ENCODE assay signal across 6 cellular contexts in genomic region chr17:18468468-18469171, GRCh38. TPM values are rescaled to one million over a fixed set of nuclear protein-coding genes. Genes with fewer than 3 reads are reported as not detected.
"Had no signal": no experiment of that assay in that cellular context is flagged by ENCODE, and none has a peak within 500 bp of the region (broad histone marks: within the 10 kb centered on the region; RNA-seq: fewer than 3 reads in every experiment).

No MANE protein-coding gene starts in this region.

RNA-seq across cellular contexts. Expression of gene LGALS9C, which starts 8.0 kb away (rescaled TPM):
- total RNA-seq: HT1080, LHCN-M2, MCF 10A, RPMI7951, SK-MEL-5 had no signal
- polyA plus RNA-seq: SK-N-SH had no signal
